Comparison of ENCODE assay signal across 19 cellular contexts in the genomic region with DNA sequence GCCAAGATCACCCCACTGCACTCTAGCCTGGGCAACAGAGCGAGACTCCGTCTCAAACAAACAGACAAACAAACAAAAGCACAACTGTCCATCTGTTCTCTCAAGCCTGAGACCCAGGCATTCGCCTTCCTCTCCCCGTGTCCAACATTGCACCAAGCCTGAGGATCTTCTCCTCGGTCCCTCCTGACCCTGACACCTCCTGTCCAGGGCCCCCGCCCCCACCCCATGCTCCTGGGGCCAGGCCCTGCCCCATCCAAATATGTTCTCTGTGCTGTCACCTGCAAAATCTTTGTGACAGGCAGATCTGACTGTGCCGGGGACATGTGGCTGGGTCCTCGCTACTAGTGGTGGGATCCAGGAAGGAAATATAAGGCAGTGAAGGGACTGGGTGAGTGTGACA. TPM values are rescaled to one million over a fixed set of nuclear protein-coding genes. Genes with fewer than 3 reads are reported as not detected.
A peak's percentile ranks its signal among the peaks of the same experiment; 100 is the strongest.
DNase-seq lines count a peak whose midpoint lies in the region; ATAC-seq and TF ChIP-seq lines count a peak whose summit lies in the region.
"Had no signal": no experiment of that assay in that cellular context is flagged by ENCODE, and none has a peak within 500 bp of the region (broad histone marks: within the 10 kb centered on the region; RNA-seq: fewer than 3 reads in every experiment).

No MANE protein-coding gene starts in this region.

- H3K27ac ChIP-seq in esophagus muscularis mucosa (replicated peaks in 1 of 4) (no peak overlapping the region), sigmoid colon (no peak overlapping the region), lower lobe of right lung (no peak overlapping the region)

- H3K27me3 ChIP-seq in esophagus muscularis mucosa: peaks cover 0 to 75% (median 0%) of the 10 kb centered on the region in 4 donors
- H3K27me3 ChIP-seq in sigmoid colon: peaks cover 0 to 18% (median 8%) of the 10 kb centered on the region in 3 donors
- H3K27me3 ChIP-seq in lower lobe of right lung (ENCODE audit: low read depth): peaks cover 42% of the 10 kb centered on the region
- H3K27me3 ChIP-seq: BE2C had no signal

- no peaks in the 10 kb centered on the region for H3K36me3 ChIP-seq in esophagus muscularis mucosa
- H3K36me3 ChIP-seq in sigmoid colon: no peaks in the 10 kb centered on the region
- H3K36me3 ChIP-seq in lower lobe of right lung: no peaks in the 10 kb centered on the region
- H3K36me3 ChIP-seq: BE2C had no signal

- no peak for ATAC-seq in HG02973 (IDR thresholded peaks at IDR 0.05; ENCODE audit: unreplicated experiment)
- no peak for ATAC-seq in lower lobe of right lung
- ATAC-seq: HCT116, HepG2 had no signal

- CTCF ChIA-PET in HEK293T (lab: Yijun Ruan, JAX): no interaction called here

- intact Hi-C loops in esophagus muscularis mucosa (cut with DNase I) (no loop called here), sigmoid colon (cut with DNase I) (no loop called here), lower lobe of right lung (cut with DNase I) (no loop called here)

- no peak overlapping the region for H3K4me3 ChIP-seq in esophagus muscularis mucosa
- no peak overlapping the region for H3K4me3 ChIP-seq in sigmoid colon
- no peak overlapping the region for H3K4me3 ChIP-seq in lower lobe of right lung

- WGBS in esophagus muscularis mucosa: 77% methylated on average over 8 of the region's 8 CpGs
- WGBS in sigmoid colon, 2 donors: 72 to 80% methylated on average over 8 of the region's 8 CpGs

- POLR2A ChIA-PET in HEK293T (lab: Yijun Ruan, JAX): no interaction called here

- DNase-seq in activated CD8-positive, alpha-beta memory T cell treated with anti-CD3 and anti-CD28 coated beads for 24 hours: peak; percentile 41
- DNase-seq in activated CD8-positive, alpha-beta memory T cell treated with anti-CD3 and anti-CD28 coated beads, Interleukin-2, amount 50 U/mL, for 4 hours: no peak
- DNase-seq in HEK293T (ENCODE audit: extremely low spot score) (peak; percentile 2), esophagus muscularis mucosa (ENCODE audit: extremely low spot score) (peak; percentile 82), sigmoid colon (peak; percentile 14), lower lobe of right lung (no peak)
- DNase-seq in stimulated activated CD4-positive, alpha-beta T cell treated with anti-CD3 and anti-CD28 coated beads, Interleukin-2, amount 100 ng/mL, for 48 hours: no peak
- DNase-seq: 8988T, BE2C, Calu3, KG1, NCI-H1694, NCI-H2107, NCI-H2227 treated with DMSO at 0.1 percent for 48 hours, NCI-H524 had no signal

- TF ChIP-seq EP300 in esophagus muscularis mucosa (IDR thresholded peaks at IDR 0.05) (no peak), sigmoid colon (IDR thresholded peaks at IDR 0.05) (no peak)

- H3K4me1 ChIP-seq in esophagus muscularis mucosa (peaks cover 0 to 7% (median 1%) of the 10 kb centered on the region in 4 donors), sigmoid colon (no peaks in the 10 kb centered on the region), lower lobe of right lung (peaks cover 14% of the 10 kb centered on the region)
- H3K4me1 ChIP-seq: BE2C had no signal

- TF ChIP-seq CTCF in esophagus muscularis mucosa (IDR thresholded peaks at IDR 0.05) (no peak), sigmoid colon (IDR thresholded peaks at IDR 0.05) (no peak), lower lobe of right lung (IDR thresholded peaks at IDR 0.05) (no peak)

- H3K9me3 ChIP-seq in esophagus muscularis mucosa (no peaks in the 10 kb centered on the region), sigmoid colon (peaks cover 0 to 2% (median 0%) of the 10 kb centered on the region in 4 donors), lower lobe of right lung (no peaks in the 10 kb centered on the region)
- H3K9me3 ChIP-seq: BE2C had no signal

- TF ChIP-seq POLR2A in esophagus muscularis mucosa (IDR thresholded peaks at IDR 0.05; ENCODE audit: low read depth): no peak
- no peak for TF ChIP-seq POLR2A in sigmoid colon (IDR thresholded peaks at IDR 0.05)

TF ChIP-seq in HEK293T, 16 proteins besides CTCF, POLR2A, EP300 and RAD21:
- TF ChIP-seq HDGF (IDR thresholded peaks at IDR 0.05; ENCODE audit: borderline replicate concordance) (no peak), FOXA1 (IDR thresholded peaks at IDR 0.05) (no peak), CTBP1 (IDR thresholded peaks at IDR 0.05; ENCODE audit: borderline replicate concordance) (no peak), ELF4 (IDR thresholded peaks at IDR 0.05) (no peak), FOXM1 (IDR thresholded peaks at IDR 0.05; ENCODE audit: borderline replicate concordance) (no peak), SUZ12 (IDR thresholded peaks at IDR 0.05) (no peak), BHLHE40 (IDR thresholded peaks at IDR 0.05; ENCODE audit: borderline replicate concordance) (no peak), ARNT (IDR thresholded peaks at IDR 0.05) (no peak), L3MBTL2 (conservative IDR thresholded peaks at IDR 0.05) (no peak), SP1 (IDR thresholded peaks at IDR 0.05) (no peak), NFRKB (IDR thresholded peaks at IDR 0.05) (no peak)

RNA-seq across cellular contexts. Expression of a gene that starts 33.4 kb away (rescaled TPM):
- total RNA-seq in esophagus muscularis mucosa: not detected
- not detected for total RNA-seq in sigmoid colon
- under 1 TPM in 2 of 3 donors, not detected in 1; 0.34 to 0.60 TPM for polyA plus RNA-seq in sigmoid colon
- 0.21 TPM for total RNA-seq in lower lobe of right lung
- total RNA-seq: CD4-positive, alpha-beta T cell; HepG2 had no signal
- polyA plus RNA-seq: HepG2 had no signal

Comparison
In these comparisons a context has a peak if more than half of its experiments do, and no peak if none do; other contexts are left out.
1. DNase-seq: peak in activated CD8-positive, alpha-beta memory T cell treated with anti-CD3 and anti-CD28 coated beads for 24 hours (single experiment), HEK293T (single experiment), esophagus muscularis mucosa (single experiment) and sigmoid colon (single experiment); none in activated CD8-positive, alpha-beta memory T cell treated with anti-CD3 and anti-CD28 coated beads, Interleukin-2, amount 50 U/mL, for 4 hours (single experiment), stimulated activated CD4-positive, alpha-beta T cell treated with anti-CD3 and anti-CD28 coated beads, Interleukin-2, amount 100 ng/mL, for 48 hours (0 of 2) and lower lobe of right lung (single experiment).